6 cellular contexts compared by ENCODE assay signal in genomic region chr19:48501961-48502719, GRCh38. TPM values are rescaled to one million over a fixed set of nuclear protein-coding genes. Genes with fewer than 3 reads are reported as not detected.
DNase-seq lines count a peak whose midpoint lies in the region; ATAC-seq lines count a peak whose summit lies in the region.

No MANE protein-coding gene starts in this region.

- DNase-seq in DMS79 (lab: John Stamatoyannopoulos, UW) (peak; percentile 94), NCI-H187 (lab: John Stamatoyannopoulos, UW) (peak; percentile 99 to 100), left ventricle myocardium superior (peak; percentile 57)
- DNase-seq in activated CD4-positive, alpha-beta T cell treated with anti-CD3 and anti-CD28 coated beads for 1 hour: peak; percentile 66
- peak; percentile 67 for DNase-seq in stimulated activated naive CD8-positive, alpha-beta T cell treated with anti-CD3 and anti-CD28 coated beads, Interleukin-15, Interleukin-2, amounts not matched to agents 100 U/mL and 50 U/mL, for 24 hours

- intact Hi-C loops in left ventricle myocardium superior (cut with micrococcal nuclease): loop anchor here (10.0 kb wide), 1 partner anchor 83 kb away; no protein-coding TSS in a partner anchor

- ATAC-seq in left ventricle myocardium superior: peak; percentile 44
- peak; percentile 53 for ATAC-seq in stimulated activated naive CD8-positive, alpha-beta T cell treated with anti-CD3 and anti-CD28 coated beads, Interleukin-15, Interleukin-2, amounts not matched to agents 100 U/mL and 50 U/mL, for 24 hours
- no peak for ATAC-seq in HG03460 (IDR thresholded peaks at IDR 0.05; ENCODE audit: unreplicated experiment)

RNA-seq across cellular contexts. Expression of gene LMTK3, which starts 9.5 kb away (rescaled TPM):
- 1.4 TPM for total RNA-seq in left ventricle myocardium superior

RNA-seq across cellular contexts. Expression of gene CYTH2, which starts 33.0 kb away (rescaled TPM):
- 33.4 TPM for total RNA-seq in left ventricle myocardium superior

RNA-seq across cellular contexts. Expression of gene KCNJ14, which starts 46.8 kb away (rescaled TPM):
- 0.35 TPM for total RNA-seq in left ventricle myocardium superior

RNA-seq across cellular contexts. Expression of gene SULT2B1, which starts 49.8 kb away (rescaled TPM):
- 0.35 TPM for total RNA-seq in left ventricle myocardium superior

RNA-seq across cellular contexts. Expression of gene GRWD1, which starts 56.4 kb away (rescaled TPM):
- total RNA-seq in left ventricle myocardium superior: 15.7 TPM
